Comparison of ENCODE assay signal across 10 cellular contexts in genomic region chrX:104370089-104370488, GRCh38.
A peak's percentile ranks its signal among the peaks of the same experiment; 100 is the strongest.
DNase-seq lines count a peak whose midpoint lies in the region; ATAC-seq and TF ChIP-seq lines count a peak whose summit lies in the region.
"Had no signal": no experiment of that assay in that cellular context is flagged by ENCODE, and none has a peak within 500 bp of the region (broad histone marks: within the 10 kb centered on the region; RNA-seq: fewer than 3 reads in every experiment).

No MANE protein-coding gene starts in this region.

- no peaks in the 10 kb centered on the region for H3K9me3 ChIP-seq in mucosa of descending colon

- ATAC-seq in mucosa of descending colon (peak; percentile 57), GM21526 (IDR thresholded peaks at IDR 0.05; ENCODE audit: low FRiP score, unreplicated experiment) (no peak)
- ATAC-seq: activated T-helper 17 cell treated with anti-CD3 and anti-CD28 coated beads, Interleukin-2, amount 50 U/mL, for 72 hours had no signal

- POLR2A ChIA-PET in activated CD4-positive, alpha-beta memory T cell treated with anti-CD3 and anti-CD28 coated beads for 36 hours (lab: Charles Lee) = no interaction called here

- no peaks in the 10 kb centered on the region for H3K4me1 ChIP-seq in mucosa of descending colon (ENCODE audit: low read depth)

- no peaks in the 10 kb centered on the region for H3K4me1 Mint-ChIP-seq in activated CD4-positive, alpha-beta memory T cell treated with anti-CD3 and anti-CD28 coated beads for 36 hours (ENCODE audit: low read depth)
- H3K4me1 Mint-ChIP-seq: activated T-helper 17 cell treated with anti-CD3 and anti-CD28 coated beads, Interleukin-2, amount 50 U/mL, for 72 hours had no signal

- no peak overlapping the region for H3K4me3 ChIP-seq in mucosa of descending colon

- peak; percentile 69 for DNase-seq in ELF-1 (ENCODE audit: low read depth, low spot score)
- DNase-seq in NCI-H526 treated with DMSO at 0.1 percent for 48 hours (lab: John Stamatoyannopoulos, UW) = peak; percentile 2
- peak; percentile 44 for DNase-seq in ecto neural progenitor cell (ENCODE audit: low spot score)
- DNase-seq in mucosa of descending colon = peak in 1 of 3 donors; percentile 23
- no peak for DNase-seq in NCI-H1092 treated with DMSO at 0.1 percent for 48 hours (lab: John Stamatoyannopoulos, UW)
- DNase-seq in activated CD4-positive, alpha-beta memory T cell treated with anti-CD3 and anti-CD28 coated beads for 36 hours = no peak
- DNase-seq in OCI-M2 (lab: John Stamatoyannopoulos, UW; ENCODE audit: unreplicated experiment) = no peak
- DNase-seq: NCI-H345 had no signal

- no peak overlapping the region for H3K27ac Mint-ChIP-seq in activated CD4-positive, alpha-beta memory T cell treated with anti-CD3 and anti-CD28 coated beads for 36 hours
- H3K27ac Mint-ChIP-seq: activated T-helper 17 cell treated with anti-CD3 and anti-CD28 coated beads, Interleukin-2, amount 50 U/mL, for 72 hours had no signal

- no peaks in the 10 kb centered on the region for H3K9me3 Mint-ChIP-seq in activated CD4-positive, alpha-beta memory T cell treated with anti-CD3 and anti-CD28 coated beads for 36 hours
- H3K9me3 Mint-ChIP-seq: activated T-helper 17 cell treated with anti-CD3 and anti-CD28 coated beads, Interleukin-2, amount 50 U/mL, for 72 hours had no signal

- intact Hi-C loops in mucosa of descending colon (cut with DNase I, micrococcal nuclease) = no loop called here
- intact Hi-C loops in activated CD4-positive, alpha-beta memory T cell treated with anti-CD3 and anti-CD28 coated beads for 36 hours (cut with micrococcal nuclease) = no loop called here

- no peaks in the 10 kb centered on the region for H3K27me3 Mint-ChIP-seq in activated CD4-positive, alpha-beta memory T cell treated with anti-CD3 and anti-CD28 coated beads for 36 hours

- no peak for TF ChIP-seq CTCF in mucosa of descending colon (IDR thresholded peaks at IDR 0.05)

- H3K4me3 Mint-ChIP-seq in activated CD4-positive, alpha-beta memory T cell treated with anti-CD3 and anti-CD28 coated beads for 36 hours = no peak overlapping the region
- H3K4me3 Mint-ChIP-seq: activated T-helper 17 cell treated with anti-CD3 and anti-CD28 coated beads, Interleukin-2, amount 50 U/mL, for 72 hours had no signal

- H3K36me3 ChIP-seq in mucosa of descending colon (ENCODE audit: low read depth) = no peaks in the 10 kb centered on the region

- CTCF ChIA-PET in activated CD4-positive, alpha-beta memory T cell treated with anti-CD3 and anti-CD28 coated beads for 36 hours (lab: Charles Lee) = no interaction called here

- no peaks in the 10 kb centered on the region for H3K36me3 Mint-ChIP-seq in activated CD4-positive, alpha-beta memory T cell treated with anti-CD3 and anti-CD28 coated beads for 36 hours

Comparison
In these comparisons a context has a peak if more than half of its experiments do, and no peak if none do; other contexts are left out.
1. DNase-seq: peak in ELF-1 (single experiment), NCI-H526 treated with DMSO at 0.1 percent for 48 hours (single experiment) and ecto neural progenitor cell (single experiment); none in NCI-H1092 treated with DMSO at 0.1 percent for 48 hours (single experiment), activated CD4-positive, alpha-beta memory T cell treated with anti-CD3 and anti-CD28 coated beads for 36 hours (single experiment) and OCI-M2 (single experiment).